ENCODE assay signal across 10 cellular contexts in the genomic region with DNA sequence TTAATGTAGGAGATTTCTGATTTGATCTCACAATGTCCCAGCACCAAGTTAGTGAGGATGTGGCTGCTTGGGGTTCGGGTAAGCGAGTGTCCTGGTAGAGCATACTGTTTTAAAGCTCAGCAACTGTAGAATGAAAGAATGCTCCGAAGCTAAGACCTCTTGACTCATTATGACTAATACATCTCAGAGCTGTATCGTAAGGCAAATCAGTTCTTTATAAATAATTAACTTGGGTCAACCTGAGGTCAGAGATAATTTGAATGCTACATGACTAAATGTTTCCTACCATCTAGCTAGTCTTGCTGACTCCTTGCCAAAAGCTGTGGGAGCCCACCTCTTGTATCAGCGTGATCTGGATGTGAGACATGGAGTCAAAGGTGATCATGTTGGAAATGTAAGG.
DNase-seq lines count a peak whose midpoint lies in the region; ATAC-seq, FAIRE-seq and TF ChIP-seq lines count a peak whose summit lies in the region.
"Had no signal": no experiment of that assay in that cellular context is flagged by ENCODE, and none has a peak within 500 bp of the region (broad histone marks: within the 10 kb centered on the region; RNA-seq: fewer than 3 reads in every experiment).

No MANE protein-coding gene starts in this region.

- CTCF ChIA-PET in K562 (lab: Yijun Ruan, JAX; ENCODE audit: low intra/inter-chr PET ratio), result no interaction called here

- no peak for TF ChIP-seq POLR2A in K562 (conservative IDR thresholded peaks at IDR 0.05)

- H3K4me2 ChIP-seq in K562 (ENCODE audit: insufficient read depth, low read length), result no peak overlapping the region

- H3K9me3 ChIP-seq in K562 (replicated peaks; ENCODE audit: control insufficient read depth, insufficient read depth, low read depth, low read length), result no peaks in the 10 kb centered on the region

- WGBS in K562 (ENCODE audit: insufficient coverage, low coverage, missing lambda C conversion rate), result 2% methylated on average over 5 of the region's 5 CpGs

- POLR2A ChIA-PET in K562 (lab: Yijun Ruan, JAX), result interaction anchor here (0.5 kb wide), 1 partner anchor 430 kb away, joined by 3 read pairs; no protein-coding TSS in a partner anchor

- TF ChIP-seq EP300 in K562 (IDR thresholded peaks at IDR 0.05; ENCODE audit: low read length), result no peak

- no peak for TF ChIP-seq RAD21 in K562 (CRISPR knock-in tag; conservative IDR thresholded peaks at IDR 0.05 in 1 of 2, IDR thresholded peaks at IDR 0.05 in 1 of 2)

- TF ChIP-seq CTCF in K562 (IDR thresholded peaks at IDR 0.05 in 2 of 3, conservative IDR thresholded peaks at IDR 0.05 in 1 of 3; ENCODE audit: insufficient read depth in 2 of 3, low read depth in 1 of 3, low read length in 3 of 3) (no peak), retinal pigment epithelial cell (conservative IDR thresholded peaks at IDR 0.05; ENCODE audit: low read depth, low read length) (no peak)

- H2AFZ ChIP-seq in K562 (ENCODE audit: low read depth, low read length), result no peak overlapping the region

- H3K4me3 ChIP-seq in K562, result no peak overlapping the region
- H3K4me3 ChIP-seq in retinal pigment epithelial cell (ENCODE audit: low read length), result no peak overlapping the region
- H3K4me3 ChIP-seq: SK-N-MC had no signal

- DNase-seq in K562 (ENCODE audit: extremely low read depth in 1 of 4, low spot score in 3 of 4) (no peak), retinal pigment epithelial cell (ENCODE audit: low read depth) (peak; percentile 95), NK-92 (lab: John Stamatoyannopoulos, UW; ENCODE audit: unreplicated experiment) (no peak)
- DNase-seq in effector CD8-positive, alpha-beta T cell (lab: John Stamatoyannopoulos, UW), result no peak
- DNase-seq: head of caudate nucleus had no signal

- H3K4me1 ChIP-seq in K562 (replicated peaks in 1 of 2; ENCODE audit: control insufficient read depth in 2 of 2, insufficient read depth in 2 of 2, low read length in 2 of 2), result no peaks in the 10 kb centered on the region

- H3K9me1 ChIP-seq in K562 (ENCODE audit: control insufficient read depth, insufficient read depth, low read length), result no peaks in the 10 kb centered on the region

- H4K20me1 ChIP-seq in K562 (replicated peaks; ENCODE audit: control insufficient read depth, insufficient read depth, low read length), result no peaks in the 10 kb centered on the region

- H3K27ac ChIP-seq in K562 (ENCODE audit: extremely low read depth, low read depth, low read length), result no peak overlapping the region
- H3K27ac ChIP-seq: SK-N-MC had no signal

- ATAC-seq in GM18861 (IDR thresholded peaks at IDR 0.05; ENCODE audit: unreplicated experiment) (peak; percentile 98), HG03354 (IDR thresholded peaks at IDR 0.05; ENCODE audit: poor library complexity, severe bottlenecking, unreplicated experiment) (peak; percentile 97), K562 (no peak), HG02623 (IDR thresholded peaks at IDR 0.05; ENCODE audit: unreplicated experiment) (no peak), GM19023 (IDR thresholded peaks at IDR 0.05; ENCODE audit: unreplicated experiment) (no peak)

- intact Hi-C loops in K562 (cut with micrococcal nuclease), result no loop called here

- H3K9ac ChIP-seq in K562 (ENCODE audit: insufficient read depth in 1 of 2, low read depth in 2 of 2, low read length in 2 of 2), result no peak overlapping the region

- no peaks in the 10 kb centered on the region for H3K79me2 ChIP-seq in K562 (ENCODE audit: control insufficient read depth, insufficient read depth, low read length)

- H3K36me3 ChIP-seq in K562 (ENCODE audit: control insufficient read depth, insufficient read depth, low read length), result no peaks in the 10 kb centered on the region

- BruUV-seq in K562 (replicated peaks; lab: Mats Ljungman, UMichigan), result no TSS peak

- in situ Hi-C loops in K562 (cut with MboI), result no loop called here

- no peaks in the 10 kb centered on the region for H3K27me3 ChIP-seq in K562 (ENCODE audit: control insufficient read depth in 2 of 2, insufficient read depth in 2 of 2, low read length in 2 of 2)

- peak; percentile 40 for FAIRE-seq in K562 (lab: Jason Lieb, UNC)

TF ChIP-seq in K562, 482 proteins besides CTCF, POLR2A, EP300 and RAD21:
- TF ChIP-seq TAL1 (IDR thresholded peaks at IDR 0.05), result no peak
- peak; percentile 26; the same call in 1 of the 2 replicates for TF ChIP-seq FOSL1 (tag; conservative IDR thresholded peaks at IDR 0.05)

Comparison
In these comparisons a context has a peak if more than half of its experiments do, and no peak if none do; other contexts are left out.
1. ATAC-seq: peak in GM18861 (single experiment) and HG03354 (single experiment); none in K562 (single experiment), HG02623 (single experiment) and GM19023 (single experiment).